In genomic region chr2:97112320-97113049, GRCh38 we compare ENCODE assay signal across 8 cellular contexts. TPM values are rescaled to one million over a fixed set of nuclear protein-coding genes. Genes with fewer than 3 reads are reported as not detected.
DNase-seq lines count a peak whose midpoint lies in the region; ATAC-seq and TF ChIP-seq lines count a peak whose summit lies in the region.
"Not testable (repeated sequence)": the region's sequence is repeated elsewhere in the genome, so short reads cannot be mapped to it uniquely, and the experiment has no call there.

No MANE protein-coding gene starts in this region.

- POLR2A ChIA-PET in activated CD4-positive, alpha-beta T cell treated with anti-CD3 and anti-CD28 coated beads, Interleukin-2, amount 10 ng/mL, durations not matched to agents 7 days and 5 days (lab: Charles Lee), result interaction anchor here (1.3 kb wide), 1 partner anchor 150 kb away, joined by 3 read pairs; no protein-coding TSS in a partner anchor

- peak overlapping the region; percentile 93 for H3K27ac Mint-ChIP-seq in activated CD4-positive, alpha-beta T cell treated with anti-CD3 and anti-CD28 coated beads, Interleukin-2, amount 10 ng/mL, durations not matched to agents 7 days and 5 days

- not testable (repeated sequence) for H3K9me3 ChIP-seq in DND-41 (ENCODE audit: insufficient read depth, low read length, severe bottlenecking); Karpas-422 (ENCODE audit: low read length); right cardiac atrium (ENCODE audit: control insufficient read depth, low read length); neutrophil

- peak overlapping the region; percentile 100 for H2AFZ ChIP-seq in DND-41 (ENCODE audit: low read depth, low read length)
- H2AFZ ChIP-seq in Karpas-422 (ENCODE audit: low read length), result peak overlapping the region; percentile 93

- not testable (repeated sequence) for H3K36me3 ChIP-seq in DND-41 (ENCODE audit: insufficient read depth, low read length); Karpas-422 (ENCODE audit: insufficient read depth, low read length); neutrophil

- H3K27me3 Mint-ChIP-seq in activated CD4-positive, alpha-beta T cell treated with anti-CD3 and anti-CD28 coated beads, Interleukin-2, amount 10 ng/mL, durations not matched to agents 7 days and 5 days, result peaks cover 26% of the 10 kb centered on the region

- H3K27ac ChIP-seq in DND-41 (ENCODE audit: low read length) (peak overlapping the region; percentile 94), Karpas-422 (ENCODE audit: low read length) (peak overlapping the region; percentile 77), right cardiac atrium (ENCODE audit: low read length) (peak overlapping the region; percentile 73), neutrophil (peak overlapping the region; percentile 77)

- intact Hi-C loops in right cardiac atrium (cut with DNase I), result not testable (repeated sequence)

- H3K4me1 Mint-ChIP-seq in activated CD4-positive, alpha-beta T cell treated with anti-CD3 and anti-CD28 coated beads, Interleukin-2, amount 10 ng/mL, durations not matched to agents 7 days and 5 days, result peaks cover 12% of the 10 kb centered on the region

- DNase-seq in DND-41 (peak; percentile 69), Karpas-422 (peak; percentile 70), cardiac fibroblast (ENCODE audit: low read depth in 2 of 2) (peak; percentile 37 to 60), right cardiac atrium (peak; percentile 50 to 83 (median 81))
- peak; percentile 73 for DNase-seq in activated CD4-positive, alpha-beta T cell treated with anti-CD3 and anti-CD28 coated beads, Interleukin-2, amount 10 ng/mL, durations not matched to agents 7 days and 5 days
- DNase-seq in stimulated activated naive CD8-positive, alpha-beta T cell treated with anti-CD3 and anti-CD28 coated beads, Interleukin-15, Interleukin-2, amounts not matched to agents 100 U/mL and 50 U/mL, for 24 hours, result peak; percentile 52

- H3K9ac ChIP-seq in DND-41 (ENCODE audit: low read depth, low read length), result peak overlapping the region; percentile 92
- H3K9ac ChIP-seq in Karpas-422 (ENCODE audit: low read length), result peak overlapping the region; percentile 80

- H3K4me2 ChIP-seq in DND-41 (ENCODE audit: insufficient read depth, low read length), result peak overlapping the region; percentile 98
- H3K4me2 ChIP-seq in Karpas-422 (ENCODE audit: low read depth, low read length, poor library complexity, severe bottlenecking), result peak overlapping the region; percentile 89

- H3K27me3 ChIP-seq in DND-41 (ENCODE audit: insufficient read depth, low read length, poor library complexity); Karpas-422 (ENCODE audit: low read length); right cardiac atrium (ENCODE audit: control insufficient read depth, insufficient read depth): not testable (repeated sequence)
- peaks cover 21% of the 10 kb centered on the region for H3K27me3 ChIP-seq in neutrophil

- TF ChIP-seq CTCF in DND-41 (IDR thresholded peaks at IDR 0.05; ENCODE audit: borderline replicate concordance, extremely low read depth, low read length, poor library complexity, severe bottlenecking) (peak; percentile 69), cardiac fibroblast (IDR thresholded peaks at IDR 0.05; ENCODE audit: low read depth, low read length) (peak; percentile 63), neutrophil (IDR thresholded peaks at IDR 0.05) (peak; percentile 91)

- H3K9me3 Mint-ChIP-seq in activated CD4-positive, alpha-beta T cell treated with anti-CD3 and anti-CD28 coated beads, Interleukin-2, amount 10 ng/mL, durations not matched to agents 7 days and 5 days, result not testable (repeated sequence)

- H3K36me3 Mint-ChIP-seq in activated CD4-positive, alpha-beta T cell treated with anti-CD3 and anti-CD28 coated beads, Interleukin-2, amount 10 ng/mL, durations not matched to agents 7 days and 5 days (ENCODE audit: low read depth), result not testable (repeated sequence)

- CTCF ChIA-PET in activated CD4-positive, alpha-beta T cell treated with anti-CD3 and anti-CD28 coated beads, Interleukin-2, amount 10 ng/mL, durations not matched to agents 7 days and 5 days (lab: Charles Lee), result interaction anchor here (0.7 to 2.2 kb wide), 21 partner anchors 9 to 350 kb away, joined by 3 to 15 read pairs (median 4); partner anchors contain the start of genes ANKRD39 and CNNM3

- peak overlapping the region; percentile 56 to 83; a peak in 3 of 4 replicates for H3K4me3 ChIP-seq in DND-41 (ENCODE audit: low read depth in 1 of 2, low read length in 2 of 2)
- peak overlapping the region; percentile 73 for H3K4me3 ChIP-seq in Karpas-422 (ENCODE audit: low read length)
- H3K4me3 ChIP-seq in cardiac fibroblast (replicated peaks in 1 of 2; ENCODE audit: low read depth in 2 of 2, low read length in 2 of 2), result peak overlapping the region; percentile 60 to 66
- H3K4me3 ChIP-seq in right cardiac atrium (ENCODE audit: low read length), result peak overlapping the region; percentile 19
- peak overlapping the region; percentile 74 to 87 for H3K4me3 ChIP-seq in neutrophil (ENCODE audit: low read depth in 1 of 2, low read length in 1 of 2)

- H3K4me1 ChIP-seq in DND-41 (ENCODE audit: insufficient read depth, low read length); Karpas-422 (ENCODE audit: low read length); right cardiac atrium (ENCODE audit: control insufficient read depth, insufficient read depth, low read length); neutrophil (ENCODE audit: control insufficient read depth in 1 of 2, insufficient read depth in 1 of 2, low read depth in 1 of 2, low read length in 1 of 2): not testable (repeated sequence)

- not testable (repeated sequence) for H4K20me1 ChIP-seq in DND-41 (ENCODE audit: insufficient read depth, low read length); Karpas-422 (ENCODE audit: insufficient read depth, low read depth, low read length)

- ATAC-seq in DND-41 (ENCODE audit: insufficient read depth, low read depth), result peak; percentile 49
- peak; percentile 58 for ATAC-seq in GM21723 (IDR thresholded peaks at IDR 0.05; ENCODE audit: unreplicated experiment)
- ATAC-seq in right cardiac atrium, result peak; percentile 81 to 88
- ATAC-seq in stimulated activated naive CD8-positive, alpha-beta T cell treated with anti-CD3 and anti-CD28 coated beads, Interleukin-15, Interleukin-2, amounts not matched to agents 100 U/mL and 50 U/mL, for 24 hours, result peak; percentile 65

- H3K4me3 Mint-ChIP-seq in activated CD4-positive, alpha-beta T cell treated with anti-CD3 and anti-CD28 coated beads, Interleukin-2, amount 10 ng/mL, durations not matched to agents 7 days and 5 days, result peak overlapping the region; percentile 94

- WGBS in right cardiac atrium, result under 1% methylated on average over 40 of the region's 44 CpGs

- peaks cover 19% of the 10 kb centered on the region for H3K79me2 ChIP-seq in DND-41 (ENCODE audit: insufficient read depth, low read length)
- not testable (repeated sequence) for H3K79me2 ChIP-seq in Karpas-422 (ENCODE audit: low read length)

- H3K9me2 ChIP-seq in Karpas-422 (replicated peaks; ENCODE audit: insufficient read depth, low read length), result not testable (repeated sequence)

RNA-seq across cellular contexts. Expression of gene ANKRD36, which starts 0.5 kb away (rescaled TPM):
- total RNA-seq in Karpas-422 (2014; rRNA removed; shearing (Covaris generic); ENCODE audit: low replicate concordance), result 57.3 and 84.2 TPM in 2 replicates
- total RNA-seq in activated CD4-positive, alpha-beta T cell treated with anti-CD3 and anti-CD28 coated beads, Interleukin-2, amount 10 ng/mL, durations not matched to agents 7 days and 5 days, result 10 to 100 TPM; 54.7 to 59.5 TPM
- total RNA-seq in right cardiac atrium, result 10 to 100 TPM in 1 of 4 donors, 1 to 10 TPM in 3; 8.2 to 10.6 (median 9.4) TPM
- 3.3 TPM for polyA plus RNA-seq in right cardiac atrium

RNA-seq across cellular contexts. Expression of gene FAHD2B, which starts 17.8 kb away (rescaled TPM):
- 33.0 and 42.8 TPM in 2 replicates for total RNA-seq in Karpas-422 (2014; rRNA removed; shearing (Covaris generic); ENCODE audit: low replicate concordance)
- total RNA-seq in activated CD4-positive, alpha-beta T cell treated with anti-CD3 and anti-CD28 coated beads, Interleukin-2, amount 10 ng/mL, durations not matched to agents 7 days and 5 days, result 10 to 100 TPM; 22.1 to 23.0 TPM
- 10 to 100 TPM; 18.4 to 37.0 (median 31.6) TPM for total RNA-seq in right cardiac atrium
- polyA plus RNA-seq in right cardiac atrium, result 21.0 TPM

Comparison
In these comparisons a context has a peak if more than half of its experiments do, and no peak if none do; other contexts are left out.
1. Peak in every context shown above with its lines: DNase-seq, ATAC-seq, H3K4me3 ChIP-seq and H3K27ac ChIP-seq.
2. H3K4me3 ChIP-seq: peak in every context shown above with its lines; median percentile 80 in neutrophil; 73 in Karpas-422; 70 in DND-41; 63 in cardiac fibroblast; 19 in right cardiac atrium.